Comparison of ENCODE assay signal across 1 cellular context in the genomic region with DNA sequence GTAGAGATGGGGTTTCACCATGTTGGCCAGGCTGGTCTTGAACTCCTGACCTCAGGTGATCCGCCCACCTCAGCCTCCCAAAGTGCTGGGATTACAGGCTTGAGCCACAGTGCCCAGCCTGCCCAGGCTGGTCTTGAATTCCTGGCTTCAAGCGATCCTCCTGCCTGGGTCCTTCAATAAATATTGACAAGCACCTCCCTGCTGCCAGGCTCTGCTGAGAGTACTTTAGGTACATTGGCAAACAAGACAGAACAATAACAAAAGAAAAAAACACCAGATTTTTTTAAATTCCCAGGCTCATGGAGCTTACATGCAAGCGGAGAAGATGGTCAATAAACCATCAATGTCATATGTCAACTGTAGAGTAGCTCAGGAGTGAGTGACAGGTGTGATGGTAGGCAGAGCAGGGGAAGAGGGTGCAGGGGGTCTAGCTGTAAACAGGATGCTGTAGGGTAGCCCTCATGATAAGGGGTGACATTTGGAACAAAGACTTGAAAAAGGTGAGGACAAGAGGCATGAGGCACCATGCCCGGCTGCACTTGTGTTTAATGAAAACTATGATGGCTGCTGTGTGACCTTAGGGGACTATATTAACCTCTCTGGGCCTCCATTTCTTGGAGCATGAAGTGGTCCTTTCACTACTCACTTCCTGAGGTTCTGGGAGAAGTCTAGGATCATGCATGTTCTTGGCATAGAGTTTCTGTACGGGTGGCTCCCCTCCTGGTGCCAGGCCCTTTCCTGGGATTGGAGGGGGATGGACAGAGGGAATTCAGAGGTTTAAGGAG.
TF ChIP-seq lines count a peak whose summit lies in the region.

No MANE protein-coding gene starts in this region.

TF ChIP-seq in WTC11, 78 proteins besides CTCF, POLR2A, EP300 and RAD21 (continued from another document):
- TF ChIP-seq, protein P1, sequence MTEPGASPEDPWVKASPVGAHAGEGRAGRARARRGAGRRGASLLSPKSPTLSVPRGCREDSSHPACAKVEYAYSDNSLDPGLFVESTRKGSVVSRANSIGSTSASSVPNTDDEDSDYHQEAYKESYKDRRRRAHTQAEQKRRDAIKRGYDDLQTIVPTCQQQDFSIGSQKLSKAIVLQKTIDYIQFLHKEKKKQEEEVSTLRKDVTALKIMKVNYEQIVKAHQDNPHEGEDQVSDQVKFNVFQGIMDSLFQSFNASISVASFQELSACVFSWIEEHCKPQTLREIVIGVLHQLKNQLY (CRISPR knock-in tag; IDR thresholded peaks at IDR 0.05), result no peak
TF ChIP-seq in WTC11: peak in this region for 0.
